ENCODE assay signal across 1 cellular context in genomic region chr13:29923554-29924481, GRCh38.
TF ChIP-seq lines count a peak whose summit lies in the region.

No MANE protein-coding gene starts in this region.

TF ChIP-seq in HepG2, 621 proteins besides CTCF, POLR2A, EP300 and RAD21 (continued from another document and continues in another):
- TF ChIP-seq AFF4 (CRISPR knock-in tag; IDR thresholded peaks at IDR 0.05) (no peak), PHF5A (CRISPR knock-in tag; IDR thresholded peaks at IDR 0.05; ENCODE audit: low read depth, unreplicated experiment) (peak; percentile 46), STAT5B (CRISPR knock-in tag; IDR thresholded peaks at IDR 0.05) (no peak), FOXP1 (IDR thresholded peaks at IDR 0.05) (no peak), FOXP1 (CRISPR knock-in tag; IDR thresholded peaks at IDR 0.05) (peak; percentile 86), ZSCAN20 (CRISPR knock-in tag; IDR thresholded peaks at IDR 0.05; ENCODE audit: borderline replicate concordance) (no peak), SRSF9 (IDR thresholded peaks at IDR 0.05; ENCODE audit: borderline replicate concordance, insufficient read depth, low read depth, low read length, poor library complexity, severe bottlenecking) (no peak), ZMAT5 (CRISPR knock-in tag; IDR thresholded peaks at IDR 0.05; ENCODE audit: borderline replicate concordance, low read depth) (no peak), HOXA9 (CRISPR knock-in tag; IDR thresholded peaks at IDR 0.05; ENCODE audit: borderline replicate concordance) (no peak; the same call in 1 of the 2 replicates), ZNF546 (CRISPR knock-in tag; conservative IDR thresholded peaks at IDR 0.05) (no peak), HOMEZ (CRISPR knock-in tag; IDR thresholded peaks at IDR 0.05; ENCODE audit: low read depth) (peak; percentile 61), ZNF275 (CRISPR knock-in tag; IDR thresholded peaks at IDR 0.05; ENCODE audit: borderline replicate concordance) (no peak), GMEB1 (CRISPR knock-in tag; IDR thresholded peaks at IDR 0.05; ENCODE audit: borderline replicate concordance) (no peak), ZFP62 (CRISPR knock-in tag; IDR thresholded peaks at IDR 0.05) (no peak), SOX5 (CRISPR knock-in tag; IDR thresholded peaks at IDR 0.05; ENCODE audit: borderline replicate concordance) (peak; percentile 93), CEBPB (IDR thresholded peaks at IDR 0.05; ENCODE audit: borderline replicate concordance, low read depth, low read length) (peak; percentile 74), IKZF4 (CRISPR knock-in tag; IDR thresholded peaks at IDR 0.05; ENCODE audit: borderline replicate concordance, low read depth, not compliant biosample characterization) (no peak), PHF21A (CRISPR knock-in tag; IDR thresholded peaks at IDR 0.05) (peak; percentile 85), AHR (CRISPR knock-in tag; IDR thresholded peaks at IDR 0.05) (peak; percentile 57), SNRNP70 (IDR thresholded peaks at IDR 0.05; ENCODE audit: low read depth, low read length) (no peak), ZBTB7B (CRISPR knock-in tag; IDR thresholded peaks at IDR 0.05) (peak; percentile 66; the same call in 1 of the 2 replicates), FOXA3 (CRISPR knock-in tag; IDR thresholded peaks at IDR 0.05) (peak; percentile 96), ZNF124 (CRISPR knock-in tag; IDR thresholded peaks at IDR 0.05) (peak; percentile 84; the same call in 1 of the 2 replicates), SAFB2 (CRISPR knock-in tag; IDR thresholded peaks at IDR 0.05; ENCODE audit: borderline replicate concordance, low read depth) (no peak; the same call in 1 of the 2 replicates), TEAD3 (CRISPR knock-in tag; optimal IDR thresholded peaks at IDR 0.05; ENCODE audit: borderline replicate concordance) (peak; percentile 71), ZNF225 (CRISPR knock-in tag; IDR thresholded peaks at IDR 0.05) (no peak; the same call in 1 of the 2 replicates), ETV6 (CRISPR knock-in tag; conservative IDR thresholded peaks at IDR 0.05) (0 out of 2 replicates have a peak, but pooled peaks have one; percentile 29), NR0B2 (CRISPR knock-in tag; IDR thresholded peaks at IDR 0.05) (no peak), NFYB (CRISPR knock-in tag; IDR thresholded peaks at IDR 0.05) (peak; percentile 27; the same call in 1 of the 2 replicates), ZNF652 (CRISPR knock-in tag; IDR thresholded peaks at IDR 0.05; ENCODE audit: borderline replicate concordance, low read depth) (peak; percentile 64; the same call in 1 of the 2 replicates), HMGA1 (CRISPR knock-in tag; conservative IDR thresholded peaks at IDR 0.05) (no peak), ZNF160 (CRISPR knock-in tag; IDR thresholded peaks at IDR 0.05) (0 out of 2 replicates have a peak, but pooled peaks have one; percentile 42), RBM22 (optimal IDR thresholded peaks at IDR 0.05; ENCODE audit: low read length) (no peak), ZNF746 (CRISPR knock-in tag; IDR thresholded peaks at IDR 0.05) (peak; percentile 74; the same call in 1 of the 2 replicates), TIGD3 (CRISPR knock-in tag; IDR thresholded peaks at IDR 0.05; ENCODE audit: borderline replicate concordance) (no peak), FLYWCH1 (CRISPR knock-in tag; IDR thresholded peaks at IDR 0.05) (no peak), E2F5 (CRISPR knock-in tag; conservative IDR thresholded peaks at IDR 0.05) (no peak), MYNN (CRISPR knock-in tag; IDR thresholded peaks at IDR 0.05; ENCODE audit: low read depth) (0 out of 2 replicates have a peak, but pooled peaks have one; percentile 35), TRAFD1 (CRISPR knock-in tag; IDR thresholded peaks at IDR 0.05; ENCODE audit: borderline replicate concordance) (no peak), MTA3 (CRISPR knock-in tag; IDR thresholded peaks at IDR 0.05) (no peak), CREB3 (CRISPR knock-in tag; IDR thresholded peaks at IDR 0.05) (no peak), ZNF784 (CRISPR knock-in tag; IDR thresholded peaks at IDR 0.05; ENCODE audit: borderline replicate concordance) (no peak), ZNF547 (CRISPR knock-in tag; IDR thresholded peaks at IDR 0.05) (no peak), KLF13 (CRISPR knock-in tag; IDR thresholded peaks at IDR 0.05) (no peak), HBP1 (CRISPR knock-in tag; IDR thresholded peaks at IDR 0.05; ENCODE audit: low read depth) (peak; percentile 89; the same call in 1 of the 2 replicates), PAWR (CRISPR knock-in tag; IDR thresholded peaks at IDR 0.05; ENCODE audit: borderline replicate concordance) (no peak), ZNF766 (CRISPR knock-in tag; IDR thresholded peaks at IDR 0.05; ENCODE audit: borderline replicate concordance) (0 out of 2 replicates have a peak, but pooled peaks have one; percentile 61), DMAP1 (CRISPR knock-in tag; IDR thresholded peaks at IDR 0.05) (peak; percentile 93), TBP (CRISPR knock-in tag; IDR thresholded peaks at IDR 0.05) (no peak), ZIK1 (CRISPR knock-in tag; IDR thresholded peaks at IDR 0.05; ENCODE audit: borderline replicate concordance, low read depth) (peak; percentile 75; the same call in 1 of the 2 replicates), CBX1 (IDR thresholded peaks at IDR 0.05; ENCODE audit: low read depth) (no peak)
